8 cellular contexts compared by ENCODE assay signal in the genomic region with DNA sequence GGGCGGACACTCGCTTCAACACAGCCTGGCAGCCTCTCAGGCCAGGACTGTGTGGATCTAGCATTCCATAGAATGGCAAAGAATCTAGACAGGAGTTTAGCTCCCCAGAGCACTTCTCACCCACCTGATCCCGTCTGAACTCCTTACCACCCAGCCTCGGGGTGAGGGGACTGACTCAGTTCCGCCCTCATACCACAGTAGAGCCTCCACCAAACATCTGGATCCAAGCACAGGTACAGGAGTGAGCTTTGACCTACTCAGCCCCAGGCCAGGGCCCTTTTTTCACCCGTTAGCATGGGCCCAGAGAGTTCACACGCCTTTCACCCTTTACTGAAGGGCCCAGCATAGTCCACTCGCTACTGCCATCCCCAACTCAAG. TPM values are rescaled to one million over a fixed set of nuclear protein-coding genes. Genes with fewer than 3 reads are reported as not detected.
DNase-seq lines count a peak whose midpoint lies in the region; ATAC-seq and TF ChIP-seq lines count a peak whose summit lies in the region.

No MANE protein-coding gene starts in this region.

- H4K5ac ChIP-seq in IMR-90 (ENCODE audit: low read depth, low read length): peak overlapping the region; percentile 84

- no peak overlapping the region for H3K27ac ChIP-seq in AG04450 (ENCODE audit: low read depth, low read length)
- H3K27ac ChIP-seq in IMR-90 (ENCODE audit: insufficient read depth, low read length): peak overlapping the region; percentile 63

- peak overlapping the region; percentile 100 for H3K4me3 ChIP-seq in AG04450 (ENCODE audit: low read depth, low read length)
- H3K4me3 ChIP-seq in IMR-90 (ENCODE audit: insufficient read depth, low read depth, low read length): peak overlapping the region; percentile 96
- peak overlapping the region; percentile 97 for H3K4me3 ChIP-seq in mucosa of stomach (ENCODE audit: low read length)

- peaks cover 34 to 55% of the 10 kb centered on the region in 2 experiments for H3K79me1 ChIP-seq in IMR-90 (ENCODE audit: low read depth in 1 of 2, low read length in 2 of 2)

- peaks cover 54% of the 10 kb centered on the region for H3K4me1 Mint-ChIP-seq in chondrocyte (ENCODE audit: low read depth)

- no peak overlapping the region for H2BK5ac ChIP-seq in IMR-90 (ENCODE audit: low read depth, low read length, poor library complexity, severe bottlenecking)

- H3K4me3 Mint-ChIP-seq in chondrocyte (ENCODE audit: unreplicated experiment): peak overlapping the region; percentile 92

- peak overlapping the region; percentile 84; the same call in 1 of the 2 replicates for H3K23ac ChIP-seq in IMR-90 (ENCODE audit: low read depth, low read length)

- no TSS peak for BruUV-seq in IMR-90 (replicated peaks; lab: Mats Ljungman, UMichigan)

- peak overlapping the region; percentile 63 for H4K91ac ChIP-seq in IMR-90 (ENCODE audit: insufficient read depth, low read depth, low read length)

- H3K9ac ChIP-seq in IMR-90 (ENCODE audit: low read depth, low read length) (peak overlapping the region; percentile 76), mucosa of stomach (ENCODE audit: low read length) (peak overlapping the region; percentile 85)

- H3K9me1 ChIP-seq in IMR-90 (ENCODE audit: insufficient read depth, low read length): peaks cover 14% of the 10 kb centered on the region; the same call in 1 of the 2 replicates

- H2BK120ac ChIP-seq in IMR-90 (ENCODE audit: low read depth, low read length): 0 out of 2 replicates have a peak overlapping the region, but pooled peaks have one; percentile 13

- CTCF ChIA-PET in AG04450 (lab: Charles Lee) (interaction anchor here (3.1 kb wide), 1 partner anchor 11 kb away, joined by 21 read pairs; no protein-coding TSS in a partner anchor), IMR-90 (lab: Yijun Ruan, JAX) (interaction anchor here (1.5 kb wide), 1 partner anchor 10 kb away, joined by 4 read pairs; no protein-coding TSS in a partner anchor)

- dilution Hi-C loops in IMR-90 (cut with HindIII; ENCODE audit: low sequenced_read_pairs, unreplicated experiment): no loop called here

- H3K4me2 ChIP-seq in IMR-90 (ENCODE audit: low read depth, low read length): peak overlapping the region; percentile 99

- TF ChIP-seq RAD21 in IMR-90 (IDR thresholded peaks at IDR 0.05; ENCODE audit: low read length): no peak

- peak overlapping the region; percentile 11; the same call in 1 of the 2 replicates for H3K56ac ChIP-seq in IMR-90 (ENCODE audit: extremely low read depth, insufficient read depth, low read length)

- H3K4ac ChIP-seq in IMR-90 (ENCODE audit: low read depth, low read length): peak overlapping the region; percentile 82

- H3K36me3 Mint-ChIP-seq in chondrocyte (ENCODE audit: low read depth): peaks cover 6% of the 10 kb centered on the region

- H3K9me3 Mint-ChIP-seq in chondrocyte (ENCODE audit: low read depth): no peaks in the 10 kb centered on the region

- H2AFZ ChIP-seq in IMR-90 (replicated peaks; ENCODE audit: low read length, poor library complexity): peak overlapping the region; percentile 96

- peak; percentile 2; the same call in 1 of the 2 replicates for ATAC-seq in IMR-90 (ENCODE audit: low read depth)

- TF ChIP-seq CTCF in AG04450 (IDR thresholded peaks at IDR 0.05; ENCODE audit: low read depth, low read length) (no peak), IMR-90 (conservative IDR thresholded peaks at IDR 0.05; ENCODE audit: low read depth, low read length) (no peak), chondrocyte (IDR thresholded peaks at IDR 0.05) (no peak)

- H2AK5ac ChIP-seq in IMR-90 (ENCODE audit: low read depth, low read length): peak overlapping the region; percentile 92

- H3K27ac Mint-ChIP-seq in chondrocyte (ENCODE audit: unreplicated experiment): peak overlapping the region; percentile 73

- no CpG with 5 or more reads among the region's 8 CpGs for WGBS in IMR-90 (ENCODE audit: extremely low coverage in 2 of 2, insufficient read length in 1 of 2), 2 experiments

- in situ Hi-C loops in IMR-90 (cut with MboI; ENCODE audit: low sequenced_read_pairs): loop anchor here (10.0 kb wide), 1 partner anchor 294 kb away; no protein-coding TSS in a partner anchor

- H2BK20ac ChIP-seq in IMR-90 (ENCODE audit: low read depth, low read length): no peak overlapping the region

- peaks cover 14% of the 10 kb centered on the region for H3K4me1 ChIP-seq in IMR-90 (ENCODE audit: control insufficient read depth, insufficient read depth, low read length)
- H3K4me1 ChIP-seq in mucosa of stomach (ENCODE audit: control insufficient read depth, insufficient read depth, low read length): peaks cover 44% of the 10 kb centered on the region

- H3K9me3 ChIP-seq in AG04450 (ENCODE audit: control insufficient read depth, insufficient read depth, low read length) (no peaks in the 10 kb centered on the region; the same call in 1 of the 2 replicates), IMR-90 (ENCODE audit: control insufficient read depth, insufficient read depth, low read length) (no peaks in the 10 kb centered on the region), mucosa of stomach (ENCODE audit: control insufficient read depth, low read length) (no peaks in the 10 kb centered on the region)

- peaks cover 23% of the 10 kb centered on the region; the same call in 1 of the 2 replicates for H4K20me1 ChIP-seq in IMR-90 (ENCODE audit: insufficient read depth, low read length)

- POLR2A ChIA-PET in AG04450 (lab: Yijun Ruan, JAX): no interaction called here
- POLR2A ChIA-PET in IMR-90 (lab: Charles Lee; ENCODE audit: unreplicated experiment): no interaction called here

- no peaks in the 10 kb centered on the region for H3K27me3 Mint-ChIP-seq in chondrocyte (ENCODE audit: low read depth)

- TF ChIP-seq POLR2A in IMR-90 (IDR thresholded peaks at IDR 0.05; ENCODE audit: low read depth, low read length): no peak

- H4K8ac ChIP-seq in IMR-90 (ENCODE audit: low read depth in 2 of 2, low read length in 2 of 2): peak overlapping the region; percentile 77 to 92

- no peaks in the 10 kb centered on the region for H3K27me3 ChIP-seq in AG04450 (ENCODE audit: control insufficient read depth, insufficient read depth, low read length)
- no peaks in the 10 kb centered on the region for H3K27me3 ChIP-seq in IMR-90 (ENCODE audit: control insufficient read depth, insufficient read depth, low read length)
- no peaks in the 10 kb centered on the region for H3K27me3 ChIP-seq in mucosa of stomach (ENCODE audit: control insufficient read depth, insufficient read depth, low read length)

- H3K14ac ChIP-seq in IMR-90 (replicated peaks; ENCODE audit: low read depth, low read length): peak overlapping the region; percentile 70

- H3K36me3 ChIP-seq in IMR-90 (ENCODE audit: control insufficient read depth, insufficient read depth, low read length): peaks cover 3% of the 10 kb centered on the region
- H3K36me3 ChIP-seq in mucosa of stomach (ENCODE audit: control insufficient read depth, insufficient read depth, low read length): no peaks in the 10 kb centered on the region

- intact Hi-C loops in IMR-90 (cut with micrococcal nuclease): no loop called here

- DNase-seq in AG04450 (ENCODE audit: low read depth, low spot score) (no peak), IMR-90 (no peak), chondrocyte (ENCODE audit: low spot score) (no peak), COLO668 (lab: John Stamatoyannopoulos, UW; ENCODE audit: unreplicated experiment) (no peak), NCI-H446 (lab: John Stamatoyannopoulos, UW) (no peak), cerebellum (ENCODE audit: low spot score) (no peak)
- DNase-seq in activated CD4-positive, CD25-positive, alpha-beta regulatory T cell (lab: John Stamatoyannopoulos, UW): no peak

- H2AK9ac ChIP-seq in IMR-90 (replicated peaks; ENCODE audit: low read depth, low read length, poor library complexity): peak overlapping the region; percentile 96

- no peak overlapping the region for H2BK15ac ChIP-seq in IMR-90 (ENCODE audit: low read depth, low read length)

- no peak overlapping the region for H3K18ac ChIP-seq in IMR-90 (ENCODE audit: low read depth, low read length)

TF ChIP-seq in IMR-90, 13 proteins besides CTCF, POLR2A, EP300 and RAD21:
- TF ChIP-seq, protein P1, sequence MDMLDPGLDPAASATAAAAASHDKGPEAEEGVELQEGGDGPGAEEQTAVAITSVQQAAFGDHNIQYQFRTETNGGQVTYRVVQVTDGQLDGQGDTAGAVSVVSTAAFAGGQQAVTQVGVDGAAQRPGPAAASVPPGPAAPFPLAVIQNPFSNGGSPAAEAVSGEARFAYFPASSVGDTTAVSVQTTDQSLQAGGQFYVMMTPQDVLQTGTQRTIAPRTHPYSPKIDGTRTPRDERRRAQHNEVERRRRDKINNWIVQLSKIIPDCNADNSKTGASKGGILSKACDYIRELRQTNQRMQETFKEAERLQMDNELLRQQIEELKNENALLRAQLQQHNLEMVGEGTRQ (IDR thresholded peaks at IDR 0.05; ENCODE audit: low read depth, low read length): no peak
- TF ChIP-seq RFX5 (IDR thresholded peaks at IDR 0.05; ENCODE audit: low read depth, low read length): no peak
- no peak for TF ChIP-seq SMC3 (IDR thresholded peaks at IDR 0.05; ENCODE audit: low read depth, low read length)
- TF ChIP-seq MAFK (IDR thresholded peaks at IDR 0.05; ENCODE audit: low read depth, low read length): no peak
- no peak for TF ChIP-seq CHD1 (IDR thresholded peaks at IDR 0.05; ENCODE audit: low read depth, low read length)
- TF ChIP-seq CEBPB (IDR thresholded peaks at IDR 0.05; ENCODE audit: low read depth, low read length): no peak
- TF ChIP-seq NFE2L2 (IDR thresholded peaks at IDR 0.05; ENCODE audit: low read depth, low read length): no peak
- no peak for TF ChIP-seq BHLHE40 (IDR thresholded peaks at IDR 0.05; ENCODE audit: low read depth, low read length)
TF ChIP-seq in IMR-90: peak in this region for 0.

RNA-seq across cellular contexts. Expression of a gene that starts 0.7 kb away (rescaled TPM):
- polyA plus RNA-seq in AG04450 (2011; rRNA removed) (107 and 116 TPM in 2 replicates), IMR-90 (2012; rRNA removed) (89.4 and 109 TPM in 2 replicates)
- 71.0 and 83.7 TPM in 2 replicates for polyA minus RNA-seq in AG04450 (2011; rRNA and poly(A)+ RNA removed)
- total RNA-seq in IMR-90 (2012; rRNA removed) (93.6 and 120 TPM in 2 replicates), chondrocyte (99.4 to 117 TPM (median 110 TPM) in 3 replicates), cerebellum (29.3 TPM)
- 70.0 and 1,836 TPM in 2 replicates for polyA plus RNA-seq in IMR-90 (2012; cell fraction: cytosol; rRNA removed)
- 106 and 537 TPM in 2 replicates for polyA plus RNA-seq in IMR-90 (2012; cell fraction: nucleus; rRNA removed; ENCODE audit: low replicate concordance)
